23 cellular contexts compared by ENCODE assay signal in the genomic region with DNA sequence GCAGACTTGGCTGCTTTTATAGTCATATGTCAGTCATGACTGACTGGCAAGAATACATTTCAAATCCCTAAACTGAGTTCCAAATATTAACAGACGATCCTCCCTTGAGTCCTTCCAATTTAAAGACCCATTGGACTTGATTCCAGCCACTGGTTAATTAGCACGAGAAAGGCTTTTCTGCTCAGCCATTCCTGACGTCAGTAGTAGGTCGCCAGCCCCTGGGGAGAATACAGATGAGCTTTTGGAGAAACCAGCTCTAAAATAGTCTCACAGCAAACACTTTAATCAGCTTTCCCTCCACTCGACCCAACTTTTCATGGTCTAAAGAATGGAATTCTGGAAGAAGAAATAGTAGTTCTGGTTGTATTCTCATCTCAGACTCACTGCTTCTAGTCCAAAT.
"Had no signal": no experiment of that assay in that cellular context is flagged by ENCODE, and none has a peak within 500 bp of the region (broad histone marks: within the 10 kb centered on the region; RNA-seq: fewer than 3 reads in every experiment).

No MANE protein-coding gene starts in this region.

- H3K4me3 ChIP-seq: esophagus squamous epithelium, left lung, pancreas, right lobe of liver, skin epidermis, stomach, vagina had no signal

- ATAC-seq: activated naive CD4-positive, alpha-beta T cell treated with anti-CD3 and anti-CD28 coated beads, Interleukin-2, amount 50 U/mL, for 72 hours; left lung; pancreas; right lobe of liver; stimulated activated effector memory CD8-positive, alpha-beta T cell treated with anti-CD3 and anti-CD28 coated beads, Interleukin-12 subunit alpha, Interleukin-12 subunit beta, amount 100 ng/mL, for 72 hours; T-cell had no signal

- DNase-seq: activated CD4-positive, alpha-beta T cell treated with anti-CD3 and anti-CD28 coated beads for 1 hour; activated CD4-positive, alpha-beta T cell treated with anti-CD3 and anti-CD28 coated beads, Interleukin-2, amount 50 U/mL, for 1 hour; activated gamma-delta T cell treated with Interleukin-2 at 50 U/mL for 16 hours; activated T-cell treated with anti-CD3 and anti-CD28 coated beads, Interleukin-2, amount 50 U/mL, for 1 hour; aorta; brain microvascular endothelial cell; cortex of kidney; endodermal cell; esophagus squamous epithelium; kidney glomerular epithelial cell; left lung; mammary epithelial cell; pancreas; right lobe of liver; stimulated activated CD4-positive, alpha-beta T cell treated with anti-CD3 and anti-CD28 coated beads, Interleukin-2, amount 100 ng/mL, for 24 hours; stomach; T-cell; trophoblast cell; WERI-Rb-1 had no signal
